8 cellular contexts compared by ENCODE assay signal in genomic region chr1:6486433-6487011, GRCh38. TPM values are rescaled to one million over a fixed set of nuclear protein-coding genes. Genes with fewer than 3 reads are reported as not detected.
A peak's percentile ranks its signal among the peaks of the same experiment; 100 is the strongest.
DNase-seq lines count a peak whose midpoint lies in the region; ATAC-seq and TF ChIP-seq lines count a peak whose summit lies in the region.

No MANE protein-coding gene starts in this region.

- peaks cover 6% of the 10 kb centered on the region for H3K79me2 ChIP-seq in neural progenitor cell (ENCODE audit: low read depth)

- no peaks in the 10 kb centered on the region for H3K9me3 ChIP-seq in neural progenitor cell (ENCODE audit: low read depth)

- no peaks in the 10 kb centered on the region for H3K36me3 Mint-ChIP-seq in neural progenitor cell

- peaks cover 12% of the 10 kb centered on the region for H3K4me1 ChIP-seq in neural progenitor cell

- H3K4me3 Mint-ChIP-seq in neural progenitor cell: peak overlapping the region; percentile 76
- peak overlapping the region; percentile 63 to 80 for H3K4me3 Mint-ChIP-seq in stimulated activated naive CD8-positive, alpha-beta T cell treated with anti-CD3 and anti-CD28 coated beads, Interleukin-15, amount 100 ng/mL, for 72 hours

- H3K27me3 ChIP-seq in neural progenitor cell: peaks cover 10% of the 10 kb centered on the region

- peak; percentile 96 for TF ChIP-seq CTCF in GM12864 (IDR thresholded peaks at IDR 0.05; ENCODE audit: low read depth, low read length, missing control alignments)
- peak; percentile 93 for TF ChIP-seq CTCF in fibroblast of the aortic adventitia (IDR thresholded peaks at IDR 0.05; ENCODE audit: insufficient read depth, low read length)
- TF ChIP-seq CTCF in neural progenitor cell (IDR thresholded peaks at IDR 0.05): peak; percentile 94

- peak overlapping the region; percentile 76 for H2AFZ ChIP-seq in neural progenitor cell (replicated peaks)

- H3K27ac ChIP-seq in neural progenitor cell: no peak overlapping the region

- no peak overlapping the region for H3K9ac ChIP-seq in neural progenitor cell

- H3K4me3 ChIP-seq in GM12864 (ENCODE audit: low read depth, low read length): no peak overlapping the region
- no peak overlapping the region for H3K4me3 ChIP-seq in Jurkat, Clone E6-1 (ENCODE audit: low read length)
- peak overlapping the region; percentile 54 for H3K4me3 ChIP-seq in fibroblast of the aortic adventitia (ENCODE audit: low read depth, low read length)
- peak overlapping the region; percentile 91 for H3K4me3 ChIP-seq in neural progenitor cell

- DNase-seq in GM12864 (ENCODE audit: low read depth) (no peak), RPMI7951 (ENCODE audit: low read depth) (peak; percentile 76), fibroblast of the aortic adventitia (ENCODE audit: low read depth) (peak; percentile 83), neural progenitor cell (ENCODE audit: low spot score) (peak; percentile 96)
- DNase-seq in Jurkat, Clone E6-1 (ENCODE audit: low read depth, low spot score): peak; percentile 66
- DNase-seq in activated T-helper 1 cell treated with anti-CD3 and anti-CD28 coated beads, Interleukin-2, amount 50 U/mL, for 16 hours (ENCODE audit: low read depth in 1 of 2, low spot score in 1 of 2): peak; percentile 72 to 82
- DNase-seq in stimulated activated naive CD8-positive, alpha-beta T cell treated with anti-CD3 and anti-CD28 coated beads, Interleukin-15, amount 100 ng/mL, for 72 hours: peak; percentile 81 to 86

- peak overlapping the region; percentile 14 for H3K27ac Mint-ChIP-seq in neural progenitor cell
- peak overlapping the region in 1 of 2 donors; percentile 40 for H3K27ac Mint-ChIP-seq in stimulated activated naive CD8-positive, alpha-beta T cell treated with anti-CD3 and anti-CD28 coated beads, Interleukin-15, amount 100 ng/mL, for 72 hours

- peaks cover 13% of the 10 kb centered on the region for H3K4me1 Mint-ChIP-seq in neural progenitor cell
- H3K4me1 Mint-ChIP-seq in stimulated activated naive CD8-positive, alpha-beta T cell treated with anti-CD3 and anti-CD28 coated beads, Interleukin-15, amount 100 ng/mL, for 72 hours: peaks cover 25% of the 10 kb centered on the region

- peaks cover 15% of the 10 kb centered on the region for H3F3A ChIP-seq in neural progenitor cell (ENCODE audit: low read depth)

- no peaks in the 10 kb centered on the region for H3K9me3 Mint-ChIP-seq in neural progenitor cell
- H3K9me3 Mint-ChIP-seq in stimulated activated naive CD8-positive, alpha-beta T cell treated with anti-CD3 and anti-CD28 coated beads, Interleukin-15, amount 100 ng/mL, for 72 hours: no peaks in the 10 kb centered on the region

- no peaks in the 10 kb centered on the region for H3K36me3 ChIP-seq in neural progenitor cell

- peak; percentile 69 for ATAC-seq in stimulated activated naive CD8-positive, alpha-beta T cell treated with anti-CD3 and anti-CD28 coated beads, Interleukin-15, amount 100 ng/mL, for 72 hours
- no peak for ATAC-seq in HG03521 (IDR thresholded peaks at IDR 0.05; ENCODE audit: unreplicated experiment)

- H3K27me3 Mint-ChIP-seq in neural progenitor cell (ENCODE audit: insufficient read depth, low read depth): peaks cover 32% of the 10 kb centered on the region
- H3K27me3 Mint-ChIP-seq in stimulated activated naive CD8-positive, alpha-beta T cell treated with anti-CD3 and anti-CD28 coated beads, Interleukin-15, amount 100 ng/mL, for 72 hours: peaks cover 57% of the 10 kb centered on the region

- H4K20me1 ChIP-seq in neural progenitor cell (ENCODE audit: low read depth): peaks cover 2% of the 10 kb centered on the region

- H3K4me2 ChIP-seq in neural progenitor cell: peak overlapping the region; percentile 99

RNA-seq across cellular contexts. Expression of gene PLEKHG5, which starts 4.9 kb away (rescaled TPM):
- polyA plus RNA-seq in Jurkat, Clone E6-1 (2012; ENCODE audit: insufficient read depth, insufficient read length): 3.3 TPM
- total RNA-seq in RPMI7951 (2014; rRNA removed; shearing (Covaris generic)): 0.60 and 1.3 TPM in 2 replicates
- 3.8 and 5.1 TPM in 2 replicates for total RNA-seq in fibroblast of the aortic adventitia (ENCODE audit: low replicate concordance)
- 7.4 and 25.9 TPM in 2 replicates for total RNA-seq in neural progenitor cell (ENCODE audit: low replicate concordance)

RNA-seq across cellular contexts. Expression of gene TNFRSF25, which starts 20.5 kb away (rescaled TPM):
- 1.8 TPM for polyA plus RNA-seq in Jurkat, Clone E6-1 (2012; ENCODE audit: insufficient read depth, insufficient read length)
- 0.12 and 0.49 TPM in 2 replicates for total RNA-seq in RPMI7951 (2014; rRNA removed; shearing (Covaris generic))
- total RNA-seq in fibroblast of the aortic adventitia (ENCODE audit: low replicate concordance) (2.0 and 4.4 TPM in 2 replicates), neural progenitor cell (ENCODE audit: low replicate concordance) (15.6 and 23.7 TPM in 2 replicates)

Comparison
In these comparisons a context has a peak if more than half of its experiments do, and no peak if none do; other contexts are left out.
1. H3K4me3 ChIP-seq: peak in fibroblast of the aortic adventitia (single experiment) and neural progenitor cell (single experiment); none in GM12864 (single experiment) and Jurkat, Clone E6-1 (single experiment).
2. Peak in every context shown above with its lines, with median percentiles within 50 percentile points of each other: CTCF ChIP-seq.